In the genomic region with DNA sequence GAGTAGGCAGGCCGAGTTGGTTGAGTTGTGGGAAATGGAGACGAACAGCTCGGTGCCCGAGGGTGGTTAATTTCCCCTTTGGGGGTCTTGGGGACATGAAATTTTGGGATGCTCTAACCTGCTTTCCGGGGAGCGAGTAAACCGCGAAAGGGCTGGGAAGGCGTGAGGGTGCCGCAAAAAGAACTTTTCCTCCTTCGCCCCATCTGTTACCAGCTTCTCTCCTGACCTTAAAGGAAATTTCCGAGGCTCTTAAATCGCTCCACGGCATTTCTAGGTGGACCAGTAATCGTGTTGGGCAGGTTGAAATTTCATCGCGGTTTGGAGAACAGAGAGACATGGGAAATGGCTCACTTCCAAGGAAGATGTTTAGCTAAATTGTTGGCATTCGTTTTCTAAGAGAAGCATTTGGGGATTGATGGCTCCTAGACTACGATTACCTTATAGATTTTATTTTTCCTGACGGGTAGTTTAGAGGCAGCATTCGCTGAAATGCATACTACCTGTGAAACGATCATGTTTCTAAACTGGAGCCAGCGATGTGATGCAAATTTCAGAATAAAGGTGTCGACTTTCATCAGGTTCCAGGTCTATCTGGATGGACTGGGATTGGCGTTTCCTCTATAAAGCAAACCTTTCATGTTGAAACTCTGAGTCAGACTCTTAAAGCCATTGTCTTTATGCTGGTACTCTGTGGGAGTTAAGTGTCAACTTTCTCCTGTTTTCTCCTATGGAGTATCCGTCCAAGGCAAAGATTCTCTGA, we compare ENCODE assay signal across 8 cellular contexts. TPM values are rescaled to one million over a fixed set of nuclear protein-coding genes. Genes with fewer than 3 reads are reported as not detected.
A peak's percentile ranks its signal among the peaks of the same experiment; 100 is the strongest.
DNase-seq lines count a peak whose midpoint lies in the region; ATAC-seq and TF ChIP-seq lines count a peak whose summit lies in the region.

No MANE protein-coding gene starts in this region.

- H3K36me3 Mint-ChIP-seq in endodermal cell (ENCODE audit: low read depth), result no peaks in the 10 kb centered on the region

- peak overlapping the region; percentile 68 for H3K27ac ChIP-seq in KMS-11
- peak overlapping the region; percentile 80; the same call in 1 of the 2 replicates for H3K27ac ChIP-seq in SK-N-MC
- no peak overlapping the region for H3K27ac ChIP-seq in endodermal cell (ENCODE audit: low read depth, low read length)
- peak overlapping the region; percentile 95 for H3K27ac ChIP-seq in mucosa of rectum (ENCODE audit: low read depth in 2 of 2, low read length in 2 of 2)

- H3K27me3 Mint-ChIP-seq in endodermal cell (ENCODE audit: insufficient read depth), result no peaks in the 10 kb centered on the region

- DNase-seq in DMS79 (lab: John Stamatoyannopoulos, UW), result peak; percentile 86
- no peak for DNase-seq in SK-N-MC (ENCODE audit: low read depth, low spot score)
- peak; percentile 64 for DNase-seq in endodermal cell
- DNase-seq in NOMO-1 treated with DMSO at 0.1 percent for 48 hours (lab: John Stamatoyannopoulos, UW; ENCODE audit: unreplicated experiment), result no peak

- H3K79me2 ChIP-seq in KMS-11 (ENCODE audit: insufficient read depth, low read depth), result no peaks in the 10 kb centered on the region; the same call in 1 of the 2 replicates

- H3K4me1 ChIP-seq in KMS-11 (ENCODE audit: low read depth, poor library complexity, severe bottlenecking) (peaks cover 47% of the 10 kb centered on the region), endodermal cell (ENCODE audit: control insufficient read depth, insufficient read depth, low read length) (no peaks in the 10 kb centered on the region), mucosa of rectum (ENCODE audit: control insufficient read depth in 2 of 2, insufficient read depth in 2 of 2, low read length in 2 of 2) (peaks cover 10 to 16% of the 10 kb centered on the region in 2 donors)

- no peaks in the 10 kb centered on the region for H4K20me1 ChIP-seq in KMS-11 (ENCODE audit: insufficient read depth)

- H3K27ac Mint-ChIP-seq in endodermal cell, result peak overlapping the region; percentile 93

- H3K4me1 Mint-ChIP-seq in endodermal cell, result peaks cover 32% of the 10 kb centered on the region

- H3K9me3 ChIP-seq in SK-N-MC (ENCODE audit: low read depth, low read length) (no peaks in the 10 kb centered on the region), endodermal cell (ENCODE audit: control insufficient read depth, low read length) (no peaks in the 10 kb centered on the region), mucosa of rectum (ENCODE audit: control insufficient read depth in 2 of 2, low read length in 2 of 2) (no peaks in the 10 kb centered on the region)

- WGBS in endodermal cell (ENCODE audit: insufficient coverage in 1 of 2, insufficient read length in 1 of 2), 2 experiments, result 2 to 4% methylated on average over 8 to 26 of the region's 26 CpGs

- H2AFZ ChIP-seq in KMS-11 (ENCODE audit: low read depth), result peak overlapping the region; percentile 90

- H3K4me3 Mint-ChIP-seq in endodermal cell, result peak overlapping the region; percentile 86

- H3K4me2 ChIP-seq in KMS-11, result peak overlapping the region; percentile 85

- H3K27me3 ChIP-seq in KMS-11 (ENCODE audit: insufficient read depth, low read depth), result no peaks in the 10 kb centered on the region
- H3K27me3 ChIP-seq in endodermal cell (ENCODE audit: control insufficient read depth, insufficient read depth, low read length, poor library complexity, severe bottlenecking), result no peaks in the 10 kb centered on the region
- no peaks in the 10 kb centered on the region for H3K27me3 ChIP-seq in mucosa of rectum (ENCODE audit: control insufficient read depth in 2 of 2, insufficient read depth in 2 of 2, low read length in 2 of 2)

- ATAC-seq in GM21526 (IDR thresholded peaks at IDR 0.05; ENCODE audit: low FRiP score, unreplicated experiment) (no peak), HG02642 (IDR thresholded peaks at IDR 0.05; ENCODE audit: poor library complexity, unreplicated experiment) (no peak)

- H3K36me3 ChIP-seq in KMS-11 (ENCODE audit: insufficient read depth) (no peaks in the 10 kb centered on the region), SK-N-MC (ENCODE audit: insufficient read depth, low read length) (peaks cover 7% of the 10 kb centered on the region), endodermal cell (ENCODE audit: control insufficient read depth, insufficient read depth, low read length) (no peaks in the 10 kb centered on the region), mucosa of rectum (ENCODE audit: control insufficient read depth in 2 of 2, insufficient read depth in 2 of 2, low read length in 2 of 2) (no peaks in the 10 kb centered on the region)

- peak overlapping the region; percentile 79 for H3K9ac ChIP-seq in KMS-11
- H3K9ac ChIP-seq in SK-N-MC (ENCODE audit: insufficient read length), result peak overlapping the region; percentile 91
- peak overlapping the region; percentile 85 for H3K9ac ChIP-seq in endodermal cell (ENCODE audit: extremely low read depth, low read length, poor library complexity, severe bottlenecking)
- H3K9ac ChIP-seq in mucosa of rectum (ENCODE audit: low read depth in 1 of 2, low read length in 2 of 2), result peak overlapping the region; percentile 86 to 92

- no peak for TF ChIP-seq CTCF in KMS-11 (conservative IDR thresholded peaks at IDR 0.05; ENCODE audit: low read depth, low read length)
- no peak for TF ChIP-seq CTCF in endodermal cell (conservative IDR thresholded peaks at IDR 0.05)

- peak overlapping the region; percentile 32 for H3K4me3 ChIP-seq in KMS-11 (IDR thresholded peaks at IDR 0.05; ENCODE audit: insufficient read depth, low read depth, low read length)
- peak overlapping the region; percentile 86 for H3K4me3 ChIP-seq in SK-N-MC
- H3K4me3 ChIP-seq in endodermal cell (ENCODE audit: low read length), result peak overlapping the region; percentile 98
- peak overlapping the region; percentile 92 to 93 for H3K4me3 ChIP-seq in mucosa of rectum (ENCODE audit: low read length in 2 of 2)

- H3K9me3 Mint-ChIP-seq in endodermal cell, result no peaks in the 10 kb centered on the region

RNA-seq across cellular contexts. Expression of a gene that starts 1.5 kb away (rescaled TPM):
- total RNA-seq in endodermal cell, result 10 to 100 TPM; 79.3 to 82.0 TPM
- 34.5 TPM for polyA plus RNA-seq in endodermal cell (2013, experiment 1 of 2)
- polyA plus RNA-seq in endodermal cell (2013, experiment 2 of 2), result 33.8 TPM

Comparison
In these comparisons a context has a peak if more than half of its experiments do, and no peak if none do; other contexts are left out.
1. DNase-seq: peak in DMS79 (single experiment) and endodermal cell (single experiment); none in SK-N-MC (single experiment) and NOMO-1 treated with DMSO at 0.1 percent for 48 hours (single experiment).
2. H3K4me3 ChIP-seq: peak in every context shown above with its lines; median percentile 98 in endodermal cell; 92 in mucosa of rectum; 86 in SK-N-MC; 32 in KMS-11.
3. Peak in every context shown above with its lines, with median percentiles within 50 percentile points of each other: H3K9ac ChIP-seq.